In genomic region chrX:11953615-11954014, GRCh38 we compare ENCODE assay signal across 13 cellular contexts.
DNase-seq lines count a peak whose midpoint lies in the region; ATAC-seq and TF ChIP-seq lines count a peak whose summit lies in the region.
"Had no signal": no experiment of that assay in that cellular context is flagged by ENCODE, and none has a peak within 500 bp of the region (broad histone marks: within the 10 kb centered on the region; RNA-seq: fewer than 3 reads in every experiment).

No MANE protein-coding gene starts in this region.

- H3K27me3 Mint-ChIP-seq in stimulated activated naive B cell treated with anti-CD40 and anti-IgM and Interleukin-4, amounts not matched to agents 10 μg/mL and 1 μg/mL and 100 μg/mL, for 72 hours, result peaks cover 0 to 12% of the 10 kb centered on the region in 2 donors

- H3K4me3 ChIP-seq in fibroblast of pulmonary artery (replicated peaks; ENCODE audit: low read depth, low read length) (no peak overlapping the region), retinal pigment epithelial cell (ENCODE audit: low read length) (no peak overlapping the region)
- H3K4me3 ChIP-seq: gastroesophageal sphincter, tibial nerve had no signal

- no peak overlapping the region for H3K27ac ChIP-seq in RWPE1
- H3K27ac ChIP-seq: gastroesophageal sphincter, tibial nerve had no signal

- TF ChIP-seq CTCF in RWPE1 (conservative IDR thresholded peaks at IDR 0.05; ENCODE audit: low read depth), result no peak
- no peak for TF ChIP-seq CTCF in fibroblast of pulmonary artery (IDR thresholded peaks at IDR 0.05; ENCODE audit: low read length, missing control alignments)
- no peak for TF ChIP-seq CTCF in retinal pigment epithelial cell (conservative IDR thresholded peaks at IDR 0.05; ENCODE audit: low read depth, low read length)

- no peaks in the 10 kb centered on the region for H3K4me1 Mint-ChIP-seq in stimulated activated naive B cell treated with anti-CD40 and anti-IgM and Interleukin-4, amounts not matched to agents 10 μg/mL and 1 μg/mL and 100 μg/mL, for 72 hours

- H3K27ac Mint-ChIP-seq in stimulated activated naive B cell treated with anti-CD40 and anti-IgM and Interleukin-4, amounts not matched to agents 10 μg/mL and 1 μg/mL and 100 μg/mL, for 72 hours, result no peak overlapping the region

- CTCF ChIA-PET in RWPE1 (lab: Yijun Ruan, JAX), result no interaction called here

- no peaks in the 10 kb centered on the region for H3K9me3 Mint-ChIP-seq in stimulated activated naive B cell treated with anti-CD40 and anti-IgM and Interleukin-4, amounts not matched to agents 10 μg/mL and 1 μg/mL and 100 μg/mL, for 72 hours

- ATAC-seq in GM18870 (IDR thresholded peaks at IDR 0.05; ENCODE audit: unreplicated experiment), result no peak
- ATAC-seq in GM21529 (IDR thresholded peaks at IDR 0.05; ENCODE audit: unreplicated experiment), result no peak
- no peak for ATAC-seq in stimulated activated naive B cell treated with anti-CD40 and anti-IgM and Interleukin-4, amounts not matched to agents 10 μg/mL and 1 μg/mL and 100 μg/mL, for 72 hours (replicated peaks)
- ATAC-seq: gastroesophageal sphincter had no signal

- H3K36me3 Mint-ChIP-seq in stimulated activated naive B cell treated with anti-CD40 and anti-IgM and Interleukin-4, amounts not matched to agents 10 μg/mL and 1 μg/mL and 100 μg/mL, for 72 hours, result no peaks in the 10 kb centered on the region

- POLR2A ChIA-PET in RWPE1 (lab: Yijun Ruan, JAX; ENCODE audit: low non-redundant PET), result no interaction called here

- H3K4me3 Mint-ChIP-seq in stimulated activated naive B cell treated with anti-CD40 and anti-IgM and Interleukin-4, amounts not matched to agents 10 μg/mL and 1 μg/mL and 100 μg/mL, for 72 hours, result no peak overlapping the region

- DNase-seq in ELF-1 (ENCODE audit: low read depth, low spot score) (peak; percentile 49), RWPE1 (ENCODE audit: low spot score) (peak; percentile 50), fibroblast of pulmonary artery (ENCODE audit: low read depth) (peak; percentile 75), retinal pigment epithelial cell (ENCODE audit: low read depth) (peak; percentile 30), SK-N-DZ (ENCODE audit: low spot score) (no peak)
- no peak for DNase-seq in stimulated activated naive B cell treated with anti-CD40 and anti-IgM and Interleukin-4, amounts not matched to agents 10 μg/mL and 1 μg/mL and 100 μg/mL, for 72 hours
- DNase-seq: activated CD8-positive, alpha-beta memory T cell treated with anti-CD3 and anti-CD28 coated beads, Interleukin-2, amount 50 U/mL, for 4 hours; NCI-H1930; retina had no signal

Comparison
In these comparisons a context has a peak if more than half of its experiments do, and no peak if none do; other contexts are left out.
1. DNase-seq: peak in ELF-1 (single experiment), RWPE1 (single experiment), fibroblast of pulmonary artery (single experiment) and retinal pigment epithelial cell (single experiment); none in SK-N-DZ (single experiment) and stimulated activated naive B cell treated with anti-CD40 and anti-IgM and Interleukin-4, amounts not matched to agents 10 μg/mL and 1 μg/mL and 100 μg/mL, for 72 hours (single experiment).